ENCODE assay signal across 14 cellular contexts in the genomic region with DNA sequence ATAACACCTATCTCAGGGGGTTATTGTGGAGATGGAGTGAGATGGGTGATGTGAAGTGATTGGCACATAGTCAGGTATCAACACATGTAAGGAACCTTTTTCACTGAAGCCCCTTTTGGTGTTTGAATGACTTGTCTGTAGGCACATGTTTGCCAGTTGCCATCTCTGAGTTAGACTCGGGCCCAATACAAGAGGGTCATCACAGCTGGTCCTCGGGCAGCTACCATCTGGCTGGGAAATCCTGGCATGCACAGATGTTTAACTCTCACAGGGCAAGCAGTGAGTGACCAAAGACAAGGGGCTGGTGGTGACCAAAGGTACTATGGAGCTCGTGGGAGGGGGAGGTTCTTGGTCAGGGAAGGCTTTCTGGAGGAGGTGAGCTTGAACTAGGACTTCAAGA.
DNase-seq lines count a peak whose midpoint lies in the region; ATAC-seq and TF ChIP-seq lines count a peak whose summit lies in the region.
"Had no signal": no experiment of that assay in that cellular context is flagged by ENCODE, and none has a peak within 500 bp of the region (broad histone marks: within the 10 kb centered on the region; RNA-seq: fewer than 3 reads in every experiment).

No MANE protein-coding gene starts in this region.

- no peak for ATAC-seq in gastrocnemius medialis

- DNase-seq in esophagus muscularis mucosa (ENCODE audit: extremely low spot score) = peak; percentile 82
- DNase-seq in progenitor cell of endocrine pancreas (ENCODE audit: low spot score, unreplicated experiment) = no peak
- DNase-seq in activated effector memory CD4-positive, alpha-beta T cell treated with Interleukin-2 at 50 U/mL for 16 hours = no peak
- DNase-seq in activated CD4-positive, alpha-beta T cell treated with anti-CD3 and anti-CD28 coated beads, Interleukin-2, amount 10 ng/mL, durations not matched to agents 7 days and 5 days = no peak
- no peak for DNase-seq in gastrocnemius medialis
- DNase-seq: C1 segment of cervical spinal cord; CD4-positive, alpha-beta memory T cell; COR-L47; DMS153; DND-41; GOT3; HFFc6 had no signal

- H3K36me3 ChIP-seq in esophagus muscularis mucosa (no peaks in the 10 kb centered on the region), gastrocnemius medialis (no peaks in the 10 kb centered on the region)
- H3K36me3 ChIP-seq: HAP-1 had no signal

- H3K27me3 ChIP-seq in esophagus muscularis mucosa (no peaks in the 10 kb centered on the region), gastrocnemius medialis (no peaks in the 10 kb centered on the region)

- H3K27me3 Mint-ChIP-seq in progenitor cell of endocrine pancreas = peaks cover 5% of the 10 kb centered on the region
- no peaks in the 10 kb centered on the region for H3K27me3 Mint-ChIP-seq in activated CD4-positive, alpha-beta T cell treated with anti-CD3 and anti-CD28 coated beads, Interleukin-2, amount 10 ng/mL, durations not matched to agents 7 days and 5 days

- peaks cover 0 to 9% (median 4%) of the 10 kb centered on the region in 4 donors for H3K4me1 ChIP-seq in esophagus muscularis mucosa
- no peaks in the 10 kb centered on the region for H3K4me1 ChIP-seq in gastrocnemius medialis
- H3K4me1 ChIP-seq: HAP-1 had no signal

- intact Hi-C loops in esophagus muscularis mucosa (cut with DNase I) (no loop called here), gastrocnemius medialis (cut with DNase I; ENCODE audit: low total_unique reads) (no loop called here)

- no peak for TF ChIP-seq EP300 in esophagus muscularis mucosa (IDR thresholded peaks at IDR 0.05)

- peaks cover 4% of the 10 kb centered on the region for H3K9me3 Mint-ChIP-seq in progenitor cell of endocrine pancreas (ENCODE audit: low read depth)
- no peaks in the 10 kb centered on the region for H3K9me3 Mint-ChIP-seq in activated CD4-positive, alpha-beta T cell treated with anti-CD3 and anti-CD28 coated beads, Interleukin-2, amount 10 ng/mL, durations not matched to agents 7 days and 5 days

- no peaks in the 10 kb centered on the region for H3K36me3 Mint-ChIP-seq in progenitor cell of endocrine pancreas (ENCODE audit: insufficient read depth)
- H3K36me3 Mint-ChIP-seq in activated CD4-positive, alpha-beta T cell treated with anti-CD3 and anti-CD28 coated beads, Interleukin-2, amount 10 ng/mL, durations not matched to agents 7 days and 5 days (ENCODE audit: low read depth) = no peaks in the 10 kb centered on the region
- H3K36me3 Mint-ChIP-seq: CD4-positive, alpha-beta memory T cell had no signal

- H3K27ac ChIP-seq in VCaP (peak overlapping the region; percentile 47), esophagus muscularis mucosa (replicated peaks in 1 of 4) (no peak overlapping the region), gastrocnemius medialis (no peak overlapping the region)

- TF ChIP-seq CTCF in VCaP (conservative IDR thresholded peaks at IDR 0.05) (no peak), esophagus muscularis mucosa (IDR thresholded peaks at IDR 0.05) (no peak), progenitor cell of endocrine pancreas (IDR thresholded peaks at IDR 0.05; ENCODE audit: unreplicated experiment) (no peak), gastrocnemius medialis (IDR thresholded peaks at IDR 0.05 in 4 of 5, conservative IDR thresholded peaks at IDR 0.05 in 1 of 5) (no peak)

- peak overlapping the region; percentile 85 for H3K27ac Mint-ChIP-seq in progenitor cell of endocrine pancreas
- no peak overlapping the region for H3K27ac Mint-ChIP-seq in activated CD4-positive, alpha-beta T cell treated with anti-CD3 and anti-CD28 coated beads, Interleukin-2, amount 10 ng/mL, durations not matched to agents 7 days and 5 days
- H3K27ac Mint-ChIP-seq: CD4-positive, alpha-beta memory T cell; HFFc6 had no signal

- CTCF ChIA-PET in activated CD4-positive, alpha-beta T cell treated with anti-CD3 and anti-CD28 coated beads, Interleukin-2, amount 10 ng/mL, durations not matched to agents 7 days and 5 days (lab: Charles Lee) = no interaction called here

- H3K9me3 ChIP-seq in esophagus muscularis mucosa (no peaks in the 10 kb centered on the region), gastrocnemius medialis (no peaks in the 10 kb centered on the region)
- H3K9me3 ChIP-seq: HAP-1 had no signal

- TF ChIP-seq POLR2A in esophagus muscularis mucosa (IDR thresholded peaks at IDR 0.05; ENCODE audit: low read depth) (no peak), gastrocnemius medialis (IDR thresholded peaks at IDR 0.05) (no peak)

- POLR2A ChIA-PET in activated CD4-positive, alpha-beta T cell treated with anti-CD3 and anti-CD28 coated beads, Interleukin-2, amount 10 ng/mL, durations not matched to agents 7 days and 5 days (lab: Charles Lee) = no interaction called here

- peaks cover 45% of the 10 kb centered on the region for H3K4me1 Mint-ChIP-seq in progenitor cell of endocrine pancreas (ENCODE audit: low read depth)
- H3K4me1 Mint-ChIP-seq in activated CD4-positive, alpha-beta T cell treated with anti-CD3 and anti-CD28 coated beads, Interleukin-2, amount 10 ng/mL, durations not matched to agents 7 days and 5 days = no peaks in the 10 kb centered on the region
- H3K4me1 Mint-ChIP-seq: CD4-positive, alpha-beta memory T cell had no signal

- no peak overlapping the region for H3K4me3 Mint-ChIP-seq in progenitor cell of endocrine pancreas (ENCODE audit: low read depth)
- H3K4me3 Mint-ChIP-seq in activated CD4-positive, alpha-beta T cell treated with anti-CD3 and anti-CD28 coated beads, Interleukin-2, amount 10 ng/mL, durations not matched to agents 7 days and 5 days = no peak overlapping the region
- H3K4me3 Mint-ChIP-seq: CD4-positive, alpha-beta memory T cell; HFFc6 had no signal

- H3K4me3 ChIP-seq in esophagus muscularis mucosa (no peak overlapping the region), gastrocnemius medialis (no peak overlapping the region)
- H3K4me3 ChIP-seq: HAP-1 had no signal

- 86% methylated on average over 3 of the region's 3 CpGs for WGBS in esophagus muscularis mucosa

- in situ Hi-C loops in gastrocnemius medialis (cut with MboI; ENCODE audit: low sequenced_read_pairs in 4 of 4) = no loop called here
